In the genomic region with DNA sequence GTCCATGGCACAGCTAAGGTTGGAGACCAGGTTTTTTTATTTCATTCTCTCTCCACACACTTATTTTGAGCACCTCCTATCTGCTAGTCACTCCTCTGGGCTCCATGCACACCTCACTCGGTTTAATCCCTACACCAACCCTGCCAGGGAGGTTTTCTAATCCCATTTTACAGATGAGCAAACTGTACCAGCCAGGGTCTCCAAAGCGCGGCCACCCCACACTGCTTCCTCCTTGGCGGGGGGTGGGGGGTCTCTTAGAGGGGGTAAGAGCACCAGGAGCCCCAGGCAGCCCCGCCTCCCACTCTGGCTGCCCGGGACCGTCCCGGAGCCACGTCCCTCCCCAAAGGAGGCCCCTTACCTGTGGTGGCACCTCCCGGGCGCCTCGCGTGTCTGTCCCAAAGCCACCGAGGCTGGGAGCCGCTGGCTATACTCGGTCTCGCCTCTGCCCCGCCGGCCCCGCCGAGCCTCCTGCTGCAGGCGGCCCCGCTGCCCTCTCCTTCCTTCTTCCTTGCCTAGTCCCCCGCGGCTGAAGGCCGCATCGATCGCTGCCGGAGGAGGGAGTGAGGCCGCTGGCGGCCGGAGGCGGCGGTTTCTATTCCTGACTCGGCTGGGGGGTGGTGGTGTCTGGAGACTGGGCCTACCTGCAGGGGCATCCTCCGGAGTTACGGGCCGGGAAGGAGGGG, we compare ENCODE assay signal across 10 cellular contexts. TPM values are rescaled to one million over a fixed set of nuclear protein-coding genes. Genes with fewer than 3 reads are reported as not detected.
A peak's percentile ranks its signal among the peaks of the same experiment; 100 is the strongest.
DNase-seq lines count a peak whose midpoint lies in the region; ATAC-seq and TF ChIP-seq lines count a peak whose summit lies in the region.
"Had no signal": no experiment of that assay in that cellular context is flagged by ENCODE, and none has a peak within 500 bp of the region (broad histone marks: within the 10 kb centered on the region; RNA-seq: fewer than 3 reads in every experiment).

TSS of gene KCNS1 (minus strand) at position 565 of the 683 bp plus-strand sequence. CDS start 1,891 bp downstream, outside the sequence.

- no peaks in the 10 kb centered on the region for H3K36me3 Mint-ChIP-seq in Caco-2 (ENCODE audit: insufficient read depth, unreplicated experiment)
- H3K36me3 Mint-ChIP-seq in endothelial cell (ENCODE audit: low read depth, unreplicated experiment) = no peaks in the 10 kb centered on the region
- no peaks in the 10 kb centered on the region for H3K36me3 Mint-ChIP-seq in naive thymus-derived CD8-positive, alpha-beta T cell

- POLR2A ChIA-PET in Caco-2 (lab: Charles Lee) = no interaction called here
- POLR2A ChIA-PET in naive thymus-derived CD8-positive, alpha-beta T cell (lab: Charles Lee) = no interaction called here

- no peaks in the 10 kb centered on the region for H3K27me3 ChIP-seq in Caco-2 (replicated peaks; ENCODE audit: control insufficient read depth, insufficient read depth, low read length)

- H3K4me1 Mint-ChIP-seq in Caco-2 (ENCODE audit: low read depth, unreplicated experiment) = no peaks in the 10 kb centered on the region
- peaks cover 3% of the 10 kb centered on the region for H3K4me1 Mint-ChIP-seq in endothelial cell (ENCODE audit: unreplicated experiment)
- H3K4me1 Mint-ChIP-seq in naive thymus-derived CD8-positive, alpha-beta T cell = peaks cover 11 to 27% (median 22%) of the 10 kb centered on the region in 4 donors

- CTCF ChIA-PET in Caco-2 (lab: Charles Lee) = interaction anchor here (0.8 to 2.0 kb wide), 4 partner anchors 11 to 190 kb away, joined by 3 to 7 read pairs (median 4); no protein-coding TSS in a partner anchor

- H3K9me3 Mint-ChIP-seq in Caco-2 (ENCODE audit: unreplicated experiment) (no peaks in the 10 kb centered on the region), endothelial cell (ENCODE audit: unreplicated experiment) (no peaks in the 10 kb centered on the region)
- H3K9me3 Mint-ChIP-seq in naive thymus-derived CD8-positive, alpha-beta T cell = no peaks in the 10 kb centered on the region

- H3K4me1 ChIP-seq in Caco-2 = no peaks in the 10 kb centered on the region

- H3K27ac Mint-ChIP-seq in Caco-2 (ENCODE audit: unreplicated experiment) = no peak within 1 kb of the TSS
- H3K27ac Mint-ChIP-seq in endothelial cell (ENCODE audit: unreplicated experiment) = no peak within 1 kb of the TSS
- no peak within 1 kb of the TSS for H3K27ac Mint-ChIP-seq in naive thymus-derived CD8-positive, alpha-beta T cell

- no peaks in the 10 kb centered on the region for H3K36me3 ChIP-seq in Caco-2 (ENCODE audit: control insufficient read depth, insufficient read depth, low read length)

- ATAC-seq in naive thymus-derived CD8-positive, alpha-beta T cell = no peak
- no peak for ATAC-seq in GM18870 (IDR thresholded peaks at IDR 0.05; ENCODE audit: unreplicated experiment)

- BruUV-seq in Caco-2 (replicated peaks; lab: Mats Ljungman, UMichigan) = no TSS peak

- peak within 1 kb of the TSS; percentile 27 for H3K4me3 Mint-ChIP-seq in Caco-2 (ENCODE audit: unreplicated experiment)
- peak within 1 kb of the TSS; percentile 53 for H3K4me3 Mint-ChIP-seq in endothelial cell (ENCODE audit: unreplicated experiment)
- peak within 1 kb of the TSS in 6 of 10 donors; percentile 24 to 59 (median 34) for H3K4me3 Mint-ChIP-seq in naive thymus-derived CD8-positive, alpha-beta T cell

- H3K9me3 ChIP-seq in Caco-2 = no peaks in the 10 kb centered on the region

- H3K4me3 ChIP-seq in Caco-2 (ENCODE audit: low read depth, low read length) = no peak within 1 kb of the TSS

- DNase-seq in Caco-2 = no peak
- peak; percentile 41 for DNase-seq in NCI-H2227 treated with DMSO at 0.1 percent for 48 hours (lab: John Stamatoyannopoulos, UW)
- DNase-seq in endothelial cell (ENCODE audit: low spot score) = peak; percentile 59
- DNase-seq in naive thymus-derived CD8-positive, alpha-beta T cell = no peak
- DNase-seq in amniotic stem cell (lab: John Stamatoyannopoulos, UW) = no peak
- DNase-seq in nucleus accumbens (lab: John Stamatoyannopoulos, UW) = no peak
- no peak for DNase-seq in GF-D8 (lab: John Stamatoyannopoulos, UW)
- DNase-seq: activated naive CD4-positive, alpha-beta T cell treated with anti-CD3 and anti-CD28 coated beads, Interleukin-2, amount 50 U/mL, for 16 hours had no signal

- intact Hi-C loops in Caco-2 (cut with micrococcal nuclease; ENCODE audit: unreplicated experiment) = no loop called here

- no peaks in the 10 kb centered on the region for H3K27me3 Mint-ChIP-seq in Caco-2 (ENCODE audit: insufficient read depth, unreplicated experiment)
- H3K27me3 Mint-ChIP-seq in endothelial cell (ENCODE audit: unreplicated experiment) = peaks cover 19% of the 10 kb centered on the region
- H3K27me3 Mint-ChIP-seq in naive thymus-derived CD8-positive, alpha-beta T cell = peaks cover 35 to 68% (median 46%) of the 10 kb centered on the region in 5 donors

- TF ChIP-seq CTCF in Caco-2 (IDR thresholded peaks at IDR 0.05; ENCODE audit: insufficient read depth in 1 of 2, low read depth in 1 of 2, low read length in 1 of 2, severe bottlenecking in 1 of 2, unreplicated experiment in 1 of 2) (no peak), endothelial cell (IDR thresholded peaks at IDR 0.05; ENCODE audit: unreplicated experiment) (no peak)

RNA-seq across cellular contexts. Expression of gene KCNS1, which starts in this region (rescaled TPM):
- total RNA-seq in Caco-2 (2022) = 0.09 TPM in 1 of 2 replicates, not detected in the other
- 0.10 TPM for total RNA-seq in endothelial cell (ENCODE audit: unreplicated experiment)
- not detected for total RNA-seq in naive thymus-derived CD8-positive, alpha-beta T cell
- not detected for polyA plus RNA-seq in naive thymus-derived CD8-positive, alpha-beta T cell
- total RNA-seq: HT-29 had no signal

Comparison
In these comparisons a context has a peak if more than half of its experiments do, and no peak if none do; other contexts are left out.
1. Peak in DNase-seq in endothelial cell; RNA of the gene not detected or under 1 TPM.